In the genomic region with DNA sequence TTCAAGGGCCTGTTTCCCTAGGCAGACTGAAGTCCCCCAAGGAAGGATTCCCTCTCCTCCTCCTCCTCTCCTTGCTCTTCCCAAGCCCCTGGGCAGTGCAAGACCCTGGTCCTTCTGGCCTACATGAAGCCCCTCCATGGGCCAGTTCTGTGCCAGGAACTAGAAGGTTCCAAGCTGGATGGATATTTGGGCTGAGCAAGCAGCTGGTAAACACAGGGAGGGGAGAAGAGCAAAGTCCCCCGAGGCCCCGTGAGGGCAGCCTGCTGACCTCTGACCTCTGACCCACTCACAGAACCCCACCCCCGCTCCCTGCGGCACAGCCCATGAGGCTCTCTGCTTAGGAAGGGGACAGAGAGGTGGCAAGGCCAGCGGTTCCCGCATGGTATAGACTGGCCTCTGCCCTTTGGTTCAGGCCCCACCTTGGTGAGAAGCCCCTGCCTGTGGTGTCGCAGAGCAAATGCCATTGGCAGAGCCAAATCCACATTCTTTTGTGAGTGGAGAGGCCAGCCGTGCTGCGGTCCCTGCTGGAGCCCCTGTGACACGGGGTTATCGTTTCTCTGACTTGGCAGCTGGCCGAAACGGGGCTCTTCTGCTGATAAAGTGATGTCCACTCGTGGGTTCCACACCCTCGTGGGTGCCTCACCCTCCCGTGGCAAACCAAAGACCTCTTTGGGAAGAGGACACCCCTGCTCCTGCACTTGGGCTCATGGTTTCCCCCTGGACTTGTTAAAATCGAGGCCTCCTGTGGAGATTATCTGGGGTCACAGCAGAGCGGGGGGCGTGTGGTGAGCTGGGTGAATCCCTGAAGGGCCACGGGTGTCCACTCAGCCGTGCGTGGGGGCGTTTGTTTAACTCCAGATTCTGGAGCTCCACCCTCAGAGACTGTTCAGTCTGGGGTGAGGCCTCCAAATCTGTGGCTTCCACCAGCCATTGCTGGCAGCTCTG, we compare ENCODE assay signal across 1 cellular context.
TF ChIP-seq lines count a peak whose summit lies in the region.

No MANE protein-coding gene starts in this region.

TF ChIP-seq in HepG2, 621 proteins besides CTCF, POLR2A, EP300 and RAD21 (continued from another document and continues in another):
- TF ChIP-seq ZNF790 (CRISPR knock-in tag; IDR thresholded peaks at IDR 0.05; ENCODE audit: borderline replicate concordance) (no peak), DMAP1 (CRISPR knock-in tag; IDR thresholded peaks at IDR 0.05) (no peak), THYN1 (CRISPR knock-in tag; IDR thresholded peaks at IDR 0.05; ENCODE audit: borderline replicate concordance, low read depth) (no peak), MTA1 (CRISPR knock-in tag; IDR thresholded peaks at IDR 0.05; ENCODE audit: borderline replicate concordance) (peak; percentile 74; the same call in 1 of the 2 replicates), FOXC1 (CRISPR knock-in tag; IDR thresholded peaks at IDR 0.05; ENCODE audit: borderline replicate concordance) (peak; percentile 63), GFI1 (CRISPR knock-in tag; IDR thresholded peaks at IDR 0.05; ENCODE audit: borderline replicate concordance) (no peak), TSC22D2 (CRISPR knock-in tag; IDR thresholded peaks at IDR 0.05; ENCODE audit: borderline replicate concordance) (no peak), ETV6 (CRISPR knock-in tag; conservative IDR thresholded peaks at IDR 0.05) (no peak), POLR2G (IDR thresholded peaks at IDR 0.05; ENCODE audit: low read depth, low read length) (no peak), KLF15 (CRISPR knock-in tag; IDR thresholded peaks at IDR 0.05; ENCODE audit: borderline replicate concordance) (no peak), TGIF2 (CRISPR knock-in tag; IDR thresholded peaks at IDR 0.05) (no peak), ZNF234 (CRISPR knock-in tag; conservative IDR thresholded peaks at IDR 0.05) (0 out of 2 replicates have a peak, but pooled peaks have one; percentile 63), POGZ (CRISPR knock-in tag; IDR thresholded peaks at IDR 0.05) (no peak), AKAP8 (CRISPR knock-in tag; IDR thresholded peaks at IDR 0.05) (no peak), ZNF33A (CRISPR knock-in tag; IDR thresholded peaks at IDR 0.05; ENCODE audit: borderline replicate concordance) (no peak), CCAR2 (optimal IDR thresholded peaks at IDR 0.05; ENCODE audit: low read depth, low read length) (no peak), ZFAT (CRISPR knock-in tag; conservative IDR thresholded peaks at IDR 0.05) (no peak), NFKBIZ (CRISPR knock-in tag; IDR thresholded peaks at IDR 0.05) (no peak), FOXP1 (IDR thresholded peaks at IDR 0.05) (no peak), FOXP1 (CRISPR knock-in tag; IDR thresholded peaks at IDR 0.05) (peak; percentile 59; the same call in 1 of the 2 replicates), ZNF775 (CRISPR knock-in tag; IDR thresholded peaks at IDR 0.05; ENCODE audit: borderline replicate concordance) (no peak), SMAD1 (CRISPR knock-in tag; IDR thresholded peaks at IDR 0.05; ENCODE audit: borderline replicate concordance, low read depth) (no peak), EHMT2 (IDR thresholded peaks at IDR 0.05; ENCODE audit: borderline replicate concordance, low read depth, low read length) (no peak), ZNF274 (CRISPR knock-in tag; IDR thresholded peaks at IDR 0.05) (0 out of 2 replicates have a peak, but pooled peaks have one; percentile 36), ONECUT2 (CRISPR knock-in tag; IDR thresholded peaks at IDR 0.05) (no peak), ESRRA (CRISPR knock-in tag; IDR thresholded peaks at IDR 0.05; ENCODE audit: low read depth) (peak; percentile 90), ATRX (CRISPR knock-in tag; IDR thresholded peaks at IDR 0.05; ENCODE audit: borderline replicate concordance) (no peak)
- TF ChIP-seq, protein P1, sequence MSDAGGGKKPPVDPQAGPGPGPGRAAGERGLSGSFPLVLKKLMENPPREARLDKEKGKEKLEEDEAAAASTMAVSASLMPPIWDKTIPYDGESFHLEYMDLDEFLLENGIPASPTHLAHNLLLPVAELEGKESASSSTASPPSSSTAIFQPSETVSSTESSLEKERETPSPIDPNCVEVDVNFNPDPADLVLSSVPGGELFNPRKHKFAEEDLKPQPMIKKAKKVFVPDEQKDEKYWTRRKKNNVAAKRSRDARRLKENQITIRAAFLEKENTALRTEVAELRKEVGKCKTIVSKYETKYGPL (CRISPR knock-in tag; IDR thresholded peaks at IDR 0.05) = no peak
- TF ChIP-seq, protein P2, sequence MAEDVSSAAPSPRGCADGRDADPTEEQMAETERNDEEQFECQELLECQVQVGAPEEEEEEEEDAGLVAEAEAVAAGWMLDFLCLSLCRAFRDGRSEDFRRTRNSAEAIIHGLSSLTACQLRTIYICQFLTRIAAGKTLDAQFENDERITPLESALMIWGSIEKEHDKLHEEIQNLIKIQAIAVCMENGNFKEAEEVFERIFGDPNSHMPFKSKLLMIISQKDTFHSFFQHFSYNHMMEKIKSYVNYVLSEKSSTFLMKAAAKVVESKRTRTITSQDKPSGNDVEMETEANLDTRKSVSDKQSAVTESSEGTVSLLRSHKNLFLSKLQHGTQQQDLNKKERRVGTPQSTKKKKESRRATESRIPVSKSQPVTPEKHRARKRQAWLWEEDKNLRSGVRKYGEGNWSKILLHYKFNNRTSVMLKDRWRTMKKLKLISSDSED (CRISPR knock-in tag; IDR thresholded peaks at IDR 0.05) = no peak
- TF ChIP-seq, protein P3, sequence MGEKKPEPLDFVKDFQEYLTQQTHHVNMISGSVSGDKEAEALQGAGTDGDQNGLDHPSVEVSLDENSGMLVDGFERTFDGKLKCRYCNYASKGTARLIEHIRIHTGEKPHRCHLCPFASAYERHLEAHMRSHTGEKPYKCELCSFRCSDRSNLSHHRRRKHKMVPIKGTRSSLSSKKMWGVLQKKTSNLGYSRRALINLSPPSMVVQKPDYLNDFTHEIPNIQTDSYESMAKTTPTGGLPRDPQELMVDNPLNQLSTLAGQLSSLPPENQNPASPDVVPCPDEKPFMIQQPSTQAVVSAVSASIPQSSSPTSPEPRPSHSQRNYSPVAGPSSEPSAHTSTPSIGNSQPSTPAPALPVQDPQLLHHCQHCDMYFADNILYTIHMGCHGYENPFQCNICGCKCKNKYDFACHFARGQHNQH (CRISPR knock-in tag; IDR thresholded peaks at IDR 0.05) = no peak
- TF ChIP-seq, protein P4, sequence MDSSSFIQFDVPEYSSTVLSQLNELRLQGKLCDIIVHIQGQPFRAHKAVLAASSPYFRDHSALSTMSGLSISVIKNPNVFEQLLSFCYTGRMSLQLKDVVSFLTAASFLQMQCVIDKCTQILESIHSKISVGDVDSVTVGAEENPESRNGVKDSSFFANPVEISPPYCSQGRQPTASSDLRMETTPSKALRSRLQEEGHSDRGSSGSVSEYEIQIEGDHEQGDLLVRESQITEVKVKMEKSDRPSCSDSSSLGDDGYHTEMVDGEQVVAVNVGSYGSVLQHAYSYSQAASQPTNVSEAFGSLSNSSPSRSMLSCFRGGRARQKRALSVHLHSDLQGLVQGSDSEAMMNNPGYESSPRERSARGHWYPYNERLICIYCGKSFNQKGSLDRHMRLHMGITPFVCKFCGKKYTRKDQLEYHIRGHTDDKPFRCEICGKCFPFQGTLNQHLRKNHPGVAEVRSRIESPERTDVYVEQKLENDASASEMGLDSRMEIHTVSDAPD (CRISPR knock-in tag; IDR thresholded peaks at IDR 0.05) = no peak
- TF ChIP-seq, protein P5, sequence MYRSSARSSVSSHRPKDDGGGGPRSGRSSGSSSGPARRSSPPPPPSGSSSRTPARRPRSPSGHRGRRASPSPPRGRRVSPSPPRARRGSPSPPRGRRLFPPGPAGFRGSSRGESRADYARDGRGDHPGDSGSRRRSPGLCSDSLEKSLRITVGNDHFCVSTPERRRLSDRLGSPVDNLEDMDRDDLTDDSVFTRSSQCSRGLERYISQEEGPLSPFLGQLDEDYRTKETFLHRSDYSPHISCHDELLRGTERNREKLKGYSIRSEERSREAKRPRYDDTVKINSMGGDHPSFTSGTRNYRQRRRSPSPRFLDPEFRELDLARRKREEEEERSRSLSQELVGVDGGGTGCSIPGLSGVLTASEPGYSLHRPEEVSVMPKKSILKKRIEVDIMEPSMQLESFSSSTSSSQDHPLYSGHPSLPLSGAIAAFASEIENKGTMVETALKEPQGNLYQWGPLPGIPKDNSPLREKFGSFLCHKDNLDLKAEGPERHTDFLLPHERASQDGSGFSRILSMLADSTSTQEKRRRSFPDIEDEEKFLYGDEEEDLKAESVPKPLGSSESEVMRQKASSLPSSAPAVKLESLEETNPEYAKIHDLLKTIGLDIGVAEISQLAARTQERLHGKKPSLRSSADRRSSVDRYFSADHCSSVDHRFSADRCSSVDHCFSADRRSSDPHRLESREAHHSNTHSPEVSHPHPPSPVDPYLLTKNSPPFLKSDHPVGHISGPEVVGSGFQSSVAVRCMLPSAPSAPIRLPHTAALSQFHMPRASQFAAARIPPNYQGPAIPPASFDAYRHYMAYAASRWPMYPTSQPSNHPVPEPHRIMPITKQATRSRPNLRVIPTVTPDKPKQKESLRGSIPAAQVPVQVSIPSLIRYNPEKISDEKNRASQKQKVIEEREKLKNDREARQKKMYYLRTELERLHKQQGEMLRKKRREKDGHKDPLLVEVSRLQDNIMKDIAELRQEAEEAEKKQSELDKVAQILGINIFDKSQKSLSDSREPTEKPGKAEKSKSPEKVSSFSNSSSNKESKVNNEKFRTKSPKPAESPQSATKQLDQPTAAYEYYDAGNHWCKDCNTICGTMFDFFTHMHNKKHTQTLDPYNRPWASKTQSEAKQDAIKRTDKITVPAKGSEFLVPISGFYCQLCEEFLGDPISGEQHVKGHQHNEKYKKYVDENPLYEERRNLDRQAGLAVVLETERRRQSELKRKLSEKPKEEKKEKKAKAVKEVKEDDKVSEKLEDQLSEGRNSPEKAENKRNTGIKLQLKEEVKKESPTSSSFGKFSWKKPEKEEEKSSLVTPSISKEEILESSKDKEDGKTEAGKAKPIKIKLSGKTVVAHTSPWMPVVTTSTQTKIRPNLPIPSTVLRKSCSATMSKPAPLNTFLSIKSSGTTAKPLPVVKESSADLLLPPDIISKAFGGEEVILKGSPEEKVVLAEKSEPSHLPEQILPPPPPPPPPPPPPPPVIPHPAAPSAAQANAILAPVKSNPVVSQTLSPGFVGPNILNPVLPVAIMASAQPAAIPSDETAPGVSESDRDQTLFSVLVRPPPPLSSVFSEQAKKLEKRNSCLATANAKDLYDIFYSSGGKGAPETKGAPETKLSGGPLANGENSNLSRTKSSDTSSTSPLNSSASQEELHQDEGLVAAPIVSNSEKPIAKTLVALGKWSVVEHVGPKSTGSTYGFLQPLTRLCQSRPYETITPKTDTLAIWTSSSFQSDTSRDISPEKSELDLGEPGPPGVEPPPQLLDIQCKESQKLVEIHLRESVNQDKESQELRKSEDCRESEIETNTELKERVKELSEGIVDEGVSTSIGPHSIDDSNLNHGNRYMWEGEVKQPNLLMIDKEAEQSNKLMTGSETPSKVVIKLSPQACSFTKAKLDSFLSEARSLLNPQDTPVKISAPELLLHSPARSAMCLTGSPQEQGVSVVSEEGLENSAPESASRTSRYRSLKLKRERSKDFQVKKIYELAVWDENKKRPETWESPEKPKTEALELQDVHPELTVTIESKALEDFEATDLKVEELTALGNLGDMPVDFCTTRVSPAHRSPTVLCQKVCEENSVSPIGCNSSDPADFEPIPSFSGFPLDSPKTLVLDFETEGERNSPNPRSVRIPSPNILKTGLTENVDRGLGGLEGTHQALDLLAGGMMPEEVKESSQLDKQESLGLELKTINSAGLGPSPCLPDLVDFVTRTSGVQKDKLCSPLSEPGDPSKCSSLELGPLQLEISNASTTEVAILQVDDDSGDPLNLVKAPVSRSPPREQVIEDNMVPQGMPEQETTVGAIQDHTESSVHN (CRISPR knock-in tag; IDR thresholded peaks at IDR 0.05) = no peak
- TF ChIP-seq, protein P6, sequence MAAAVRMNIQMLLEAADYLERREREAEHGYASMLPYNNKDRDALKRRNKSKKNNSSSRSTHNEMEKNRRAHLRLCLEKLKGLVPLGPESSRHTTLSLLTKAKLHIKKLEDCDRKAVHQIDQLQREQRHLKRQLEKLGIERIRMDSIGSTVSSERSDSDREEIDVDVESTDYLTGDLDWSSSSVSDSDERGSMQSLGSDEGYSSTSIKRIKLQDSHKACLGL (CRISPR knock-in tag; IDR thresholded peaks at IDR 0.05) = peak; percentile 17; the same call in 1 of the 2 replicates
- TF ChIP-seq, protein P7, sequence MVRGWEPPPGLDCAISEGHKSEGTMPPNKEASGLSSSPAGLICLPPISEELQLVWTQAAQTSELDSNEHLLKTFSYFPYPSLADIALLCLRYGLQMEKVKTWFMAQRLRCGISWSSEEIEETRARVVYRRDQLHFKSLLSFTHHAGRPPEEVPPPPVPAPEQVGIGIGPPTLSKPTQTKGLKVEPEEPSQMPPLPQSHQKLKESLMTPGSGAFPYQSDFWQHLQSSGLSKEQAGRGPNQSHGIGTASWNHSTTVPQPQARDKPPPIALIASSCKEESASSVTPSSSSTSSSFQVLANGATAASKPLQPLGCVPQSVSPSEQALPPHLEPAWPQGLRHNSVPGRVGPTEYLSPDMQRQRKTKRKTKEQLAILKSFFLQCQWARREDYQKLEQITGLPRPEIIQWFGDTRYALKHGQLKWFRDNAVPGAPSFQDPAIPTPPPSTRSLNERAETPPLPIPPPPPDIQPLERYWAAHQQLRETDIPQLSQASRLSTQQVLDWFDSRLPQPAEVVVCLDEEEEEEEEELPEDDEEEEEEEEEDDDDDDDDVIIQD (CRISPR knock-in tag; IDR thresholded peaks at IDR 0.05; ENCODE audit: low read depth) = no peak
- TF ChIP-seq, protein P8, sequence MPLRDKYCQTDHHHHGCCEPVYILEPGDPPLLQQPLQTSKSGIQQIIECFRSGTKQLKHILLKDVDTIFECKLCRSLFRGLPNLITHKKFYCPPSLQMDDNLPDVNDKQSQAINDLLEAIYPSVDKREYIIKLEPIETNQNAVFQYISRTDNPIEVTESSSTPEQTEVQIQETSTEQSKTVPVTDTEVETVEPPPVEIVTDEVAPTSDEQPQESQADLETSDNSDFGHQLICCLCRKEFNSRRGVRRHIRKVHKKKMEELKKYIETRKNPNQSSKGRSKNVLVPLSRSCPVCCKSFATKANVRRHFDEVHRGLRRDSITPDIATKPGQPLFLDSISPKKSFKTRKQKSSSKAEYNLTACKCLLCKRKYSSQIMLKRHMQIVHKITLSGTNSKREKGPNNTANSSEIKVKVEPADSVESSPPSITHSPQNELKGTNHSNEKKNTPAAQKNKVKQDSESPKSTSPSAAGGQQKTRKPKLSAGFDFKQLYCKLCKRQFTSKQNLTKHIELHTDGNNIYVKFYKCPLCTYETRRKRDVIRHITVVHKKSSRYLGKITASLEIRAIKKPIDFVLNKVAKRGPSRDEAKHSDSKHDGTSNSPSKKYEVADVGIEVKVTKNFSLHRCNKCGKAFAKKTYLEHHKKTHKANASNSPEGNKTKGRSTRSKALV (CRISPR knock-in tag; IDR thresholded peaks at IDR 0.05) = no peak
- TF ChIP-seq, protein P9, sequence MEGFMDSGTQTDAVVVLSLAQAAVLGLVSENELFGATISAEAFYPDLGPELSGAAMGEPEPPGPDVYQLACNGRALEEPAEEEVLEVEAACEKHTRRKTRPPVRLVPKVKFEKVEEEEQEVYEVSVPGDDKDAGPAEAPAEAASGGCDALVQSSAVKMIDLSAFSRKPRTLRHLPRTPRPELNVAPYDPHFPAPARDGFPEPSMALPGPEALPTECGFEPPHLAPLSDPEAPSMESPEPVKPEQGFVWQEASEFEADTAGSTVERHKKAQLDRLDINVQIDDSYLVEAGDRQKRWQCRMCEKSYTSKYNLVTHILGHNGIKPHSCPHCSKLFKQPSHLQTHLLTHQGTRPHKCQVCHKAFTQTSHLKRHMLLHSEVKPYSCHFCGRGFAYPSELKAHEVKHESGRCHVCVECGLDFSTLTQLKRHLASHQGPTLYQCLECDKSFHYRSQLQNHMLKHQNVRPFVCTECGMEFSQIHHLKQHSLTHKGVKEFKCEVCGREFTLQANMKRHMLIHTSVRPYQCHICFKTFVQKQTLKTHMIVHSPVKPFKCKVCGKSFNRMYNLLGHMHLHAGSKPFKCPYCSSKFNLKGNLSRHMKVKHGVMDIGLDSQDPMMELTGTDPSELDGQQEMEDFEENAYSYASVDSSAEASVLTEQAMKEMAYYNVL (CRISPR knock-in tag; IDR thresholded peaks at IDR 0.05; ENCODE audit: borderline replicate concordance) = 0 out of 2 replicates have a peak, but pooled peaks have one; percentile 52
